In the genomic region with DNA sequence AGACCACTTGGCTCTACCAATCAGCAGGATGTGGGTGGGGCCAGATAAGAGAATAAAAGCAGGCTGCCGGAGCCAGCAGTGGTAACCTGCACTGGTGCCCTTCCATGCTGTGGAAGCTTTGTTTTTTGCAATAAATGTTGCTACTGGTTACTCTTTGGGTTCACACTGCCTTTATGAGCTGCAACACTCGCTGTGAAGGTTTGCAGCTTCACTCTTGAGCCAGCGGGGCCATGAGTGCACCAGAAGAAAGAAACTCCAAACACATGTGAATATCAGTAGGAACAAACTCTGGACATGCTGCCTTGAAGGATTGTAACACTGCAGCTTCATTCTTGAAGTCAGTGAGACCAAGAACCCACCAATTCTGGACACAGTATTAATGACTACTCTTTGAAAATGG, we compare ENCODE assay signal across 21 cellular contexts.
"Had no signal": no experiment of that assay in that cellular context is flagged by ENCODE, and none has a peak within 500 bp of the region (broad histone marks: within the 10 kb centered on the region; RNA-seq: fewer than 3 reads in every experiment).

No MANE protein-coding gene starts in this region.

- H3K27me3 Mint-ChIP-seq: IgD-negative memory B cell had no signal

- H3K27me3 ChIP-seq: MG63 had no signal

- H3K27ac Mint-ChIP-seq: IgD-negative memory B cell had no signal

- H3K4me3 Mint-ChIP-seq: IgD-negative memory B cell had no signal

- H3K9ac ChIP-seq: SK-N-SH had no signal

- H3K36me3 ChIP-seq: MG63 had no signal

- H3K4me3 ChIP-seq: MG63 had no signal

- H3K27ac ChIP-seq: RWPE1 had no signal

- H3K9me3 Mint-ChIP-seq: IgD-negative memory B cell had no signal

- H3K4me1 Mint-ChIP-seq: IgD-negative memory B cell had no signal

- DNase-seq: KBM-7, MG63, NCI-H1092, NCI-H1436, NCI-H187, NCI-H2029, NCI-H2081 treated with DMSO at 0.1 percent for 48 hours, NCI-H2171, NCI-H446, NCI-H510A, NCI-H524 treated with DMSO at 0.1 percent for 48 hours, NCI-H69, NCI-H774, SHP77, SK-N-SH, SW 1271 had no signal

- H3K9me3 ChIP-seq: MG63, SK-N-SH had no signal

- FAIRE-seq: HepG2 had no signal

- ATAC-seq: HepG2, Panc1, PC-3 had no signal

- H3K4me2 ChIP-seq: SK-N-SH had no signal
